In genomic region chr9:102114557-102114956, GRCh38 we compare ENCODE assay signal across 24 cellular contexts.
"Had no signal": no experiment of that assay in that cellular context is flagged by ENCODE, and none has a peak within 500 bp of the region (broad histone marks: within the 10 kb centered on the region; RNA-seq: fewer than 3 reads in every experiment).

No MANE protein-coding gene starts in this region.

- H3K4me3 Mint-ChIP-seq: dendritic cell treated with granulocyte-macrophage colony-stimulating factor and Interleukin-4, amounts not matched to agents 40 ng/mL and 50 ng/mL, for 4 days; effector memory CD8-positive, alpha-beta T cell; endodermal cell had no signal

- H3K27me3 Mint-ChIP-seq: dendritic cell treated with granulocyte-macrophage colony-stimulating factor and Interleukin-4, amounts not matched to agents 40 ng/mL and 50 ng/mL, for 4 days; effector memory CD8-positive, alpha-beta T cell had no signal

- DNase-seq: colonic mucosa; cortex of kidney; dermis blood vessel endothelial cell; dorsolateral prefrontal cortex; effector CD4-positive, alpha-beta T cell; effector CD8-positive, alpha-beta T cell; effector memory CD4-positive, alpha-beta T cell; effector memory CD8-positive, alpha-beta T cell; endodermal cell; esophagus squamous epithelium; foreskin fibroblast; foreskin keratinocyte; foreskin melanocyte; gastrocnemius medialis; glutamatergic neuron; head of caudate nucleus; heart left ventricle; heart right ventricle had no signal

- H3K4me3 ChIP-seq: colonic mucosa, coronary artery, dorsolateral prefrontal cortex, esophagus muscularis mucosa, esophagus squamous epithelium, gastrocnemius medialis, gastroesophageal sphincter, heart left ventricle, heart right ventricle had no signal

- ATAC-seq: effector memory CD8-positive, alpha-beta T cell; esophagus mucosa; foreskin keratinocyte; gastrocnemius medialis; gastroesophageal sphincter; heart left ventricle; heart right ventricle had no signal

- H3K4me1 ChIP-seq: colonic mucosa, esophagus muscularis mucosa, esophagus squamous epithelium, foreskin keratinocyte, gastrocnemius medialis, gastroesophageal sphincter, heart left ventricle, heart right ventricle had no signal

- H3K4me1 Mint-ChIP-seq: endodermal cell had no signal

- H3K27me3 ChIP-seq: colonic mucosa, dorsolateral prefrontal cortex, esophagus muscularis mucosa, esophagus squamous epithelium, foreskin keratinocyte, gastrocnemius medialis, gastroesophageal sphincter, heart left ventricle, heart right ventricle had no signal

- H3K27ac ChIP-seq: colonic mucosa, coronary artery, dorsolateral prefrontal cortex, epithelial cell of prostate, esophagus muscularis mucosa, esophagus squamous epithelium, foreskin keratinocyte, gastrocnemius medialis, gastroesophageal sphincter, heart left ventricle, heart right ventricle had no signal

- H3K36me3 ChIP-seq: colonic mucosa, esophagus muscularis mucosa, esophagus squamous epithelium, gastrocnemius medialis, gastroesophageal sphincter, heart left ventricle, heart right ventricle had no signal

- H3K9me3 ChIP-seq: colonic mucosa, esophagus squamous epithelium, gastrocnemius medialis had no signal

- H3K9me3 Mint-ChIP-seq: endodermal cell had no signal

- H3K27ac Mint-ChIP-seq: dendritic cell treated with granulocyte-macrophage colony-stimulating factor and Interleukin-4, amounts not matched to agents 40 ng/mL and 50 ng/mL, for 4 days; effector memory CD8-positive, alpha-beta T cell; endodermal cell had no signal
